ENCODE assay signal across 21 cellular contexts in the genomic region with DNA sequence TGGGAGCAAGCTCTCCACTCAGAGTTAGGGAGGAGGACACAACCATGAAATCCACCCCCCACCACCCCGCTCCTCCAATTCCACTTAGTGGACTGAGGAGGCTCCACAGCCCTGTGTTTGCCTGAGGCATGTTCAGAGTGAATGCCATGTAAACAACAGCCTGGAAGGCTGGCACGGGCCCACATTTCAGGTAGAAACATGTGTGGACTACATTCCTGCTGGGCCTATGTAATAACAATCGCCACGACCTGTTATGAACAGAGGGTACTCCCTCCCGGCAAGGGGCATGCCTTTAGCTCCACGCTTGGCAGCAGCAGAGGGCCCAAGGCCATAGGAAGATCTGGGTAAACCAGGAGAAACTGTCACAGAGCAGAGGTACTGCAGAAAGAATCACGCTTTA.
DNase-seq lines count a peak whose midpoint lies in the region; ATAC-seq and TF ChIP-seq lines count a peak whose summit lies in the region.
"Had no signal": no experiment of that assay in that cellular context is flagged by ENCODE, and none has a peak within 500 bp of the region (broad histone marks: within the 10 kb centered on the region; RNA-seq: fewer than 3 reads in every experiment).

No MANE protein-coding gene starts in this region.

- H3K4me3 ChIP-seq in lung (no peak overlapping the region), A673 (ENCODE audit: low read depth, low read length, poor library complexity, severe bottlenecking) (no peak overlapping the region), foreskin fibroblast (ENCODE audit: low read depth in 1 of 2, low read length in 2 of 2) (no peak overlapping the region)
- H3K4me3 ChIP-seq: ascending aorta, gastroesophageal sphincter, GM23248, tibial nerve had no signal

- H3K36me3 ChIP-seq in lung (ENCODE audit: control insufficient read depth in 2 of 2, insufficient read depth in 2 of 2, low read length in 2 of 2), result no peaks in the 10 kb centered on the region
- no peaks in the 10 kb centered on the region for H3K36me3 ChIP-seq in A673 (ENCODE audit: insufficient read depth, low read length, poor library complexity, severe bottlenecking)
- H3K36me3 ChIP-seq: ascending aorta, gastroesophageal sphincter, tibial nerve had no signal

- DNase-seq in M059J (ENCODE audit: low read depth), result peak; percentile 28
- DNase-seq in NCI-H345 (lab: John Stamatoyannopoulos, UW), result peak; percentile 73
- DNase-seq in epithelial cell of prostate (ENCODE audit: low read depth, low spot score), result peak; percentile 79
- peak; percentile 47 for DNase-seq in lung (ENCODE audit: low spot score)
- no peak for DNase-seq in A673 (ENCODE audit: low spot score)
- no peak for DNase-seq in left colon
- no peak for DNase-seq in NCI-H526 treated with DMSO at 0.1 percent for 48 hours (lab: John Stamatoyannopoulos, UW)
- DNase-seq in foreskin fibroblast, result no peak
- DNase-seq: activated CD4-positive, alpha-beta T cell treated with anti-CD3 and anti-CD28 coated beads, Interleukin-2, amount 10 ng/mL, durations not matched to agents 24 days and 14 days; AML-193; cerebellar nuclear complex; erythroblast; GM23248; naive thymus-derived CD4-positive, alpha-beta T cell; NCI-H2227 treated with DMSO at 0.1 percent for 48 hours; OCI-M1; right cardiac atrium; SHP77 treated with DMSO at 0.1 percent for 48 hours had no signal

- TF ChIP-seq CTCF in lung (IDR thresholded peaks at IDR 0.05; ENCODE audit: control extremely low read depth, extremely low read depth) (no peak), A673 (conservative IDR thresholded peaks at IDR 0.05; ENCODE audit: low read depth, low read length) (no peak), foreskin fibroblast (IDR thresholded peaks at IDR 0.05; ENCODE audit: low read depth, low read length) (no peak)

- CTCF ChIA-PET in A673 (lab: Charles Lee), result no interaction called here

- H3K9me3 ChIP-seq in lung (ENCODE audit: control insufficient read depth in 2 of 2, insufficient read depth in 1 of 2, low read length in 1 of 2), result no peaks in the 10 kb centered on the region
- no peaks in the 10 kb centered on the region for H3K9me3 ChIP-seq in A673 (ENCODE audit: low read depth, low read length, poor library complexity, severe bottlenecking)
- H3K9me3 ChIP-seq: ascending aorta, gastroesophageal sphincter, tibial nerve had no signal

- 68 to 90% methylated on average over 7 of the region's 7 CpGs for WGBS in lung, 2 donors

- peaks cover 0 to 3% of the 10 kb centered on the region in 2 donors for H3K4me1 ChIP-seq in lung (ENCODE audit: control insufficient read depth in 2 of 2, insufficient read depth in 2 of 2, low read length in 2 of 2)
- no peaks in the 10 kb centered on the region for H3K4me1 ChIP-seq in A673 (ENCODE audit: insufficient read depth, low read length, poor library complexity, severe bottlenecking)
- H3K4me1 ChIP-seq: ascending aorta, gastroesophageal sphincter, tibial nerve had no signal

- H3K27me3 ChIP-seq in lung (ENCODE audit: control insufficient read depth, insufficient read depth), result no peaks in the 10 kb centered on the region
- no peaks in the 10 kb centered on the region for H3K27me3 ChIP-seq in A673 (replicated peaks; ENCODE audit: insufficient read depth, low read depth, low read length, poor library complexity)
- H3K27me3 ChIP-seq: ascending aorta, gastroesophageal sphincter, tibial nerve had no signal

- peak overlapping the region; percentile 77 for H3K27ac ChIP-seq in epithelial cell of prostate
- peak overlapping the region in 1 of 2 donors; percentile 70 for H3K27ac ChIP-seq in lung (ENCODE audit: low read depth in 1 of 2, low read length in 1 of 2)
- H3K27ac ChIP-seq in A673 (ENCODE audit: low read depth, low read length, poor library complexity, severe bottlenecking), result no peak overlapping the region
- H3K27ac ChIP-seq: ascending aorta, gastroesophageal sphincter, GM23248, tibial nerve had no signal

- no TSS peak for BruUV-seq in A673 (replicated peaks; lab: Mats Ljungman, UMichigan)

- intact Hi-C loops in A673 (cut with micrococcal nuclease; ENCODE audit: unreplicated experiment), result no loop called here
- intact Hi-C loops in left colon (cut with DNase I, micrococcal nuclease), result no loop called here

- POLR2A ChIA-PET in A673 (lab: Charles Lee; ENCODE audit: low non-redundant PET), result interaction anchor here (0.6 kb wide), 1 partner anchor 65 kb away, joined by 4 read pairs; a partner anchor contains a TSS

- ATAC-seq in lung (ENCODE audit: insufficient read depth, low FRiP score) (no peak), left colon (no peak)
- ATAC-seq: gastroesophageal sphincter; naive thymus-derived CD4-positive, alpha-beta T cell; right cardiac atrium had no signal

Comparison
In these comparisons a context has a peak if more than half of its experiments do, and no peak if none do; other contexts are left out.
1. DNase-seq: peak in M059J (single experiment), NCI-H345 (single experiment), epithelial cell of prostate (single experiment) and lung (single experiment); none in A673 (single experiment), left colon (0 of 2), NCI-H526 treated with DMSO at 0.1 percent for 48 hours (single experiment) and foreskin fibroblast (0 of 2).